ENCODE assay signal across 8 cellular contexts in genomic region chr2:71466301-71467179, GRCh38. TPM values are rescaled to one million over a fixed set of nuclear protein-coding genes. Genes with fewer than 3 reads are reported as not detected.
A peak's percentile ranks its signal among the peaks of the same experiment; 100 is the strongest.
DNase-seq lines count a peak whose midpoint lies in the region; ATAC-seq and TF ChIP-seq lines count a peak whose summit lies in the region.

No MANE protein-coding gene starts in this region.

- peaks cover 45% of the 10 kb centered on the region for H3K27me3 ChIP-seq in iPS DF 6.9 (ENCODE audit: control insufficient read depth, insufficient read depth, low read length)
- H3K27me3 ChIP-seq in sigmoid colon, result peaks cover 0 to 5% (median 0%) of the 10 kb centered on the region in 3 donors

- H3K9me3 Mint-ChIP-seq in Calu3 (ENCODE audit: low read depth, unreplicated experiment) (no peaks in the 10 kb centered on the region), IgD-negative memory B cell (peaks cover 0 to under 1% (median 0%) of the 10 kb centered on the region in 3 donors)
- no peaks in the 10 kb centered on the region for H3K9me3 Mint-ChIP-seq in activated naive CD8-positive, alpha-beta T cell treated with anti-CD3 and anti-CD28 coated beads, Interleukin-2, amount 50 U/mL, for 24 hours

- no CpG with 5 or more reads among the region's 78 CpGs for WGBS in iPS DF 6.9 (ENCODE audit: insufficient coverage, insufficient read length)
- WGBS in sigmoid colon, 2 donors, result 1 to 2% methylated on average over 78 of the region's 78 CpGs

- H3K27me3 Mint-ChIP-seq in Calu3 (ENCODE audit: unreplicated experiment), result peaks cover 25% of the 10 kb centered on the region
- peaks cover 22% of the 10 kb centered on the region for H3K27me3 Mint-ChIP-seq in IgD-negative memory B cell
- H3K27me3 Mint-ChIP-seq in activated naive CD8-positive, alpha-beta T cell treated with anti-CD3 and anti-CD28 coated beads, Interleukin-2, amount 50 U/mL, for 24 hours, result peaks cover 34% of the 10 kb centered on the region

- peak; percentile 12 for ATAC-seq in activated naive CD8-positive, alpha-beta T cell treated with anti-CD3 and anti-CD28 coated beads, Interleukin-2, amount 50 U/mL, for 24 hours

- H3K27ac ChIP-seq in iPS DF 6.9 (ENCODE audit: low read length) (no peak overlapping the region), sigmoid colon (peak overlapping the region; percentile 36 to 70 (median 65))

- H3K36me3 ChIP-seq in iPS DF 6.9 (ENCODE audit: control insufficient read depth, insufficient read depth, low read length), result no peaks in the 10 kb centered on the region
- H3K36me3 ChIP-seq in sigmoid colon, result no peaks in the 10 kb centered on the region

- BruUV-seq in Calu3 (replicated peaks; lab: Mats Ljungman, UMichigan), result no TSS peak

- H3K4me1 ChIP-seq in iPS DF 6.9 (ENCODE audit: control insufficient read depth, insufficient read depth, low read length), result peaks cover 2% of the 10 kb centered on the region; the same call in 1 of the 2 replicates
- H3K4me1 ChIP-seq in sigmoid colon, result peaks cover 0 to 52% (median 26%) of the 10 kb centered on the region in 4 donors

- H3K4me3 ChIP-seq in iPS DF 6.9 (ENCODE audit: low read length), result peak overlapping the region; percentile 34; the same call in 1 of the 2 replicates
- peak overlapping the region; percentile 49 to 82 (median 70) for H3K4me3 ChIP-seq in sigmoid colon

- no peak for TF ChIP-seq POLR2A in sigmoid colon (IDR thresholded peaks at IDR 0.05)

- peaks cover 8% of the 10 kb centered on the region for H3K4me1 Mint-ChIP-seq in Calu3 (ENCODE audit: low read depth, unreplicated experiment)
- H3K4me1 Mint-ChIP-seq in IgD-negative memory B cell, result peaks cover 0 to 6% (median 0%) of the 10 kb centered on the region in 3 donors
- peaks cover 6% of the 10 kb centered on the region for H3K4me1 Mint-ChIP-seq in activated naive CD8-positive, alpha-beta T cell treated with anti-CD3 and anti-CD28 coated beads, Interleukin-2, amount 50 U/mL, for 24 hours

- intact Hi-C loops in Calu3 (cut with micrococcal nuclease; ENCODE audit: unreplicated experiment), result no loop called here
- intact Hi-C loops in sigmoid colon (cut with DNase I), result loop anchor here (2.0 kb wide), 1 partner anchor 42 kb away; no protein-coding TSS in a partner anchor

- H3K4me3 Mint-ChIP-seq in Calu3 (ENCODE audit: low read depth, unreplicated experiment) (no peak overlapping the region), IgD-negative memory B cell (peak overlapping the region; percentile 19 to 94 (median 75))
- peak overlapping the region; percentile 75 for H3K4me3 Mint-ChIP-seq in activated naive CD8-positive, alpha-beta T cell treated with anti-CD3 and anti-CD28 coated beads, Interleukin-2, amount 50 U/mL, for 24 hours

- CTCF ChIA-PET in Calu3 (lab: Charles Lee), result interaction anchor here (0.6 to 1.5 kb wide), 3 partner anchors 12 to 135 kb away, joined by 3 to 4 read pairs (median 3); partner anchors contain the start of genes DYSF and ZNF638

- no peak for TF ChIP-seq EP300 in sigmoid colon (IDR thresholded peaks at IDR 0.05)

- peak; percentile 54 for DNase-seq in Calu3
- DNase-seq in activated naive CD8-positive, alpha-beta T cell treated with anti-CD3 and anti-CD28 coated beads, Interleukin-2, amount 50 U/mL, for 24 hours, result no peak
- DNase-seq in iPS DF 6.9 (ENCODE audit: low read depth, low spot score), result no peak
- DNase-seq in sigmoid colon, result no peak
- DNase-seq in Ammon's horn (ENCODE audit: low spot score), result no peak
- no peak for DNase-seq in epidermal melanocyte (ENCODE audit: insufficient read length, low spot score)
- no peak for DNase-seq in activated effector memory CD4-positive, alpha-beta T cell treated with anti-CD3 and anti-CD28 coated beads, Interleukin-2, amount 50 U/mL, for 16 hours

- H3K27ac Mint-ChIP-seq in Calu3 (ENCODE audit: unreplicated experiment), result no peak overlapping the region
- no peak overlapping the region for H3K27ac Mint-ChIP-seq in IgD-negative memory B cell
- H3K27ac Mint-ChIP-seq in activated naive CD8-positive, alpha-beta T cell treated with anti-CD3 and anti-CD28 coated beads, Interleukin-2, amount 50 U/mL, for 24 hours, result no peak overlapping the region

- H3K36me3 Mint-ChIP-seq in Calu3 (ENCODE audit: insufficient read depth, unreplicated experiment), result peaks cover 6% of the 10 kb centered on the region
- H3K36me3 Mint-ChIP-seq in IgD-negative memory B cell, result no peaks in the 10 kb centered on the region
- H3K36me3 Mint-ChIP-seq in activated naive CD8-positive, alpha-beta T cell treated with anti-CD3 and anti-CD28 coated beads, Interleukin-2, amount 50 U/mL, for 24 hours (ENCODE audit: low read depth), result no peaks in the 10 kb centered on the region

- H3K9me3 ChIP-seq in iPS DF 6.9 (ENCODE audit: control insufficient read depth, insufficient read depth, low read length) (no peaks in the 10 kb centered on the region), sigmoid colon (no peaks in the 10 kb centered on the region)

- TF ChIP-seq CTCF in Calu3 (IDR thresholded peaks at IDR 0.05; ENCODE audit: unreplicated experiment) (no peak), sigmoid colon (IDR thresholded peaks at IDR 0.05) (no peak)

RNA-seq across cellular contexts. Expression of gene DYSF, which starts 13.2 kb away (rescaled TPM):
- total RNA-seq in Calu3 (2022) (1.4 and 3.2 TPM in 2 replicates), sigmoid colon (10 to 100 TPM; 12.5 to 49.6 (median 13.7) TPM)
- polyA plus RNA-seq in IgD-negative memory B cell (0.34 TPM), sigmoid colon (1 to 10 TPM; 1.6 to 4.1 (median 2.4) TPM)
